In genomic region chr3:5187152-5187919, GRCh38 we compare ENCODE assay signal across 1 cellular context.
TF ChIP-seq lines count a peak whose summit lies in the region.

Gene EDEM1, plus strand, starts transcription at chr3:5187707. Its CDS starts 99 bp downstream, at chr3:5187806.

TF ChIP-seq in HepG2, 621 proteins besides CTCF, POLR2A, EP300 and RAD21 (continued from another document and continues in another):
- TF ChIP-seq ZNF512B (CRISPR knock-in tag; IDR thresholded peaks at IDR 0.05; ENCODE audit: borderline replicate concordance), result no peak
- no peak for TF ChIP-seq ELK4 (CRISPR knock-in tag; IDR thresholded peaks at IDR 0.05; ENCODE audit: borderline replicate concordance)
- TF ChIP-seq ZNF546 (CRISPR knock-in tag; conservative IDR thresholded peaks at IDR 0.05), result no peak
- no peak for TF ChIP-seq PLSCR1 (CRISPR knock-in tag; IDR thresholded peaks at IDR 0.05; ENCODE audit: borderline replicate concordance)
- peak; percentile 34; the same call in 1 of the 2 replicates for TF ChIP-seq ZNF792 (CRISPR knock-in tag; IDR thresholded peaks at IDR 0.05)
- no peak for TF ChIP-seq EHMT2 (IDR thresholded peaks at IDR 0.05; ENCODE audit: borderline replicate concordance, low read depth, low read length)
- TF ChIP-seq MYPOP (CRISPR knock-in tag; IDR thresholded peaks at IDR 0.05), result no peak
- no peak for TF ChIP-seq ZNF879 (CRISPR knock-in tag; IDR thresholded peaks at IDR 0.05)
- TF ChIP-seq KLF16 (CRISPR knock-in tag; IDR thresholded peaks at IDR 0.05), result peak in 1 of 2 experiments; percentile 61; a peak in 1 of 4 replicates
- TF ChIP-seq ZNF543 (CRISPR knock-in tag; IDR thresholded peaks at IDR 0.05), result no peak
- no peak for TF ChIP-seq ZNF784 (CRISPR knock-in tag; IDR thresholded peaks at IDR 0.05; ENCODE audit: borderline replicate concordance)
- TF ChIP-seq ZNF282 (IDR thresholded peaks at IDR 0.05; ENCODE audit: partially characterized antibody), result no peak
- TF ChIP-seq RXRA (CRISPR knock-in tag; IDR thresholded peaks at IDR 0.05), result peak; percentile 66
- TF ChIP-seq MEIS1 (CRISPR knock-in tag; IDR thresholded peaks at IDR 0.05; ENCODE audit: borderline replicate concordance), result no peak
- TF ChIP-seq ZNF552 (CRISPR knock-in tag; IDR thresholded peaks at IDR 0.05; ENCODE audit: borderline replicate concordance), result no peak
- peak; percentile 87 for TF ChIP-seq POLR2G (IDR thresholded peaks at IDR 0.05; ENCODE audit: low read depth, low read length)
- peak; percentile 53 for TF ChIP-seq MED1 (CRISPR knock-in tag; IDR thresholded peaks at IDR 0.05)
- no peak for TF ChIP-seq ZMYM3 (CRISPR knock-in tag; IDR thresholded peaks at IDR 0.05)
- no peak for TF ChIP-seq PAF1 (CRISPR knock-in tag; IDR thresholded peaks at IDR 0.05)
- TF ChIP-seq ZBTB38 (CRISPR knock-in tag; IDR thresholded peaks at IDR 0.05), result no peak
- TF ChIP-seq ZNF331 (CRISPR knock-in tag; IDR thresholded peaks at IDR 0.05), result peak; percentile 56
- no peak for TF ChIP-seq ZNF350 (CRISPR knock-in tag; IDR thresholded peaks at IDR 0.05; ENCODE audit: borderline replicate concordance, low read depth)
- no peak for TF ChIP-seq ZNF607 (CRISPR knock-in tag; IDR thresholded peaks at IDR 0.05; ENCODE audit: borderline replicate concordance)
- no peak for TF ChIP-seq JARID2 (CRISPR knock-in tag; IDR thresholded peaks at IDR 0.05; ENCODE audit: insufficient replicate concordance)
- no peak for TF ChIP-seq IRF1 (CRISPR knock-in tag; IDR thresholded peaks at IDR 0.05; ENCODE audit: low read depth)
- TF ChIP-seq ZNF746 (CRISPR knock-in tag; IDR thresholded peaks at IDR 0.05), result no peak
- TF ChIP-seq ZBTB43 (CRISPR knock-in tag; conservative IDR thresholded peaks at IDR 0.05), result peak; percentile 32; the same call in 1 of the 2 replicates
- TF ChIP-seq ZNF281 (CRISPR knock-in tag; IDR thresholded peaks at IDR 0.05; ENCODE audit: borderline replicate concordance), result peak; percentile 42; the same call in 1 of the 2 replicates
- no peak for TF ChIP-seq DNMT1 (CRISPR knock-in tag; IDR thresholded peaks at IDR 0.05)
- no peak; the same call in 1 of the 2 replicates for TF ChIP-seq KLF6 (CRISPR knock-in tag; IDR thresholded peaks at IDR 0.05)
- no peak for TF ChIP-seq SNAPC5 (CRISPR knock-in tag; IDR thresholded peaks at IDR 0.05; ENCODE audit: borderline replicate concordance)
- TF ChIP-seq DNMT3B (CRISPR knock-in tag; conservative IDR thresholded peaks at IDR 0.05), result no peak
- TF ChIP-seq ZNF780A (CRISPR knock-in tag; IDR thresholded peaks at IDR 0.05), result no peak
- no peak; the same call in 1 of the 2 replicates for TF ChIP-seq ZNF430 (CRISPR knock-in tag; IDR thresholded peaks at IDR 0.05)
- peak; percentile 15; the same call in 1 of the 2 replicates for TF ChIP-seq ARNT2 (CRISPR knock-in tag; IDR thresholded peaks at IDR 0.05; ENCODE audit: low read depth)
- TF ChIP-seq ZC3H4 (CRISPR knock-in tag; IDR thresholded peaks at IDR 0.05; ENCODE audit: borderline replicate concordance), result no peak; the same call in 1 of the 2 replicates
- TF ChIP-seq CC2D1A (CRISPR knock-in tag; IDR thresholded peaks at IDR 0.05), result no peak
- no peak for TF ChIP-seq PPARG (CRISPR knock-in tag; conservative IDR thresholded peaks at IDR 0.05)
- 0 out of 2 replicates have a peak, but pooled peaks have one; percentile 48 for TF ChIP-seq ZNF816 (CRISPR knock-in tag; IDR thresholded peaks at IDR 0.05; ENCODE audit: borderline replicate concordance)
- TF ChIP-seq ZNF788 (CRISPR knock-in tag; IDR thresholded peaks at IDR 0.05; ENCODE audit: borderline replicate concordance), result no peak
- 0 out of 2 replicates have a peak, but pooled peaks have one; percentile 27 for TF ChIP-seq TFAP4 (IDR thresholded peaks at IDR 0.05; ENCODE audit: borderline replicate concordance, low read depth)
- TF ChIP-seq ZNF274 (CRISPR knock-in tag; IDR thresholded peaks at IDR 0.05), result no peak
- TF ChIP-seq TMF1 (CRISPR knock-in tag; IDR thresholded peaks at IDR 0.05; ENCODE audit: low read depth), result no peak
- 0 out of 2 replicates have a peak, but pooled peaks have one; percentile 21 for TF ChIP-seq UBTF (CRISPR knock-in tag; IDR thresholded peaks at IDR 0.05)
- no peak for TF ChIP-seq PREB (CRISPR knock-in tag; IDR thresholded peaks at IDR 0.05)
- TF ChIP-seq NRL (CRISPR knock-in tag; IDR thresholded peaks at IDR 0.05; ENCODE audit: borderline replicate concordance), result peak; percentile 62; the same call in 1 of the 2 replicates
- no peak for TF ChIP-seq SSRP1 (CRISPR knock-in tag; IDR thresholded peaks at IDR 0.05)
- TF ChIP-seq ZNF629 (CRISPR knock-in tag; conservative IDR thresholded peaks at IDR 0.05), result no peak
- TF ChIP-seq RARA (CRISPR knock-in tag; IDR thresholded peaks at IDR 0.05), result peak; percentile 63
- no peak for TF ChIP-seq ZNF7 (CRISPR knock-in tag; IDR thresholded peaks at IDR 0.05)
- peak; percentile 33; the same call in 1 of the 2 replicates for TF ChIP-seq ZSCAN12 (CRISPR knock-in tag; IDR thresholded peaks at IDR 0.05)
- TF ChIP-seq PCBP2 (optimal IDR thresholded peaks at IDR 0.05; ENCODE audit: low read depth, low read length, poor library complexity, severe bottlenecking), result no peak
